In genomic region chr6:70738028-70738427, GRCh38 we compare ENCODE assay signal across 16 cellular contexts.
"Had no signal": no experiment of that assay in that cellular context is flagged by ENCODE, and none has a peak within 500 bp of the region (broad histone marks: within the 10 kb centered on the region; RNA-seq: fewer than 3 reads in every experiment).

No MANE protein-coding gene starts in this region.

- FAIRE-seq: endometrium, frontal cortex, islet of Langerhans had no signal

- H3K4me1 ChIP-seq: left lung, upper lobe of left lung had no signal

- H3K27me3 Mint-ChIP-seq: activated CD4-positive, alpha-beta T cell treated with anti-CD3 and anti-CD28 coated beads, Interleukin-2, amount 10 ng/mL, durations not matched to agents 24 days and 14 days had no signal

- H3K4me3 Mint-ChIP-seq: activated CD4-positive, alpha-beta T cell treated with anti-CD3 and anti-CD28 coated beads, Interleukin-2, amount 10 ng/mL, durations not matched to agents 24 days and 14 days; natural killer cell had no signal

- H3K27ac ChIP-seq: heart left ventricle, left lung, sigmoid colon, upper lobe of left lung, VCaP had no signal

- H3K27me3 ChIP-seq: heart left ventricle, left lung, sigmoid colon, upper lobe of left lung had no signal

- H3K27ac Mint-ChIP-seq: activated CD4-positive, alpha-beta T cell treated with anti-CD3 and anti-CD28 coated beads, Interleukin-2, amount 10 ng/mL, durations not matched to agents 24 days and 14 days had no signal

- DNase-seq: activated CD4-positive, alpha-beta T cell treated with anti-CD3 and anti-CD28 coated beads, Interleukin-2, amount 10 ng/mL, durations not matched to agents 24 days and 14 days; activated gamma-delta T cell treated with Interleukin-2 at 50 U/mL for 16 hours; amygdala; heart left ventricle; left lung; mucosa of descending colon; natural killer cell; sigmoid colon; stimulated activated CD4-positive, alpha-beta T cell treated with anti-CD3 and anti-CD28 coated beads, Interleukin-2, amount 100 ng/mL, for 24 hours; stimulated activated naive CD4-positive, alpha-beta T cell; T-helper 1 cell; upper lobe of left lung had no signal

- H3K9me3 ChIP-seq: heart left ventricle, left lung, mucosa of descending colon, sigmoid colon, upper lobe of left lung had no signal

- H3K9me3 Mint-ChIP-seq: natural killer cell had no signal

- H3K4me3 ChIP-seq: heart left ventricle, left lung, mucosa of descending colon, sigmoid colon, upper lobe of left lung had no signal
